25 cellular contexts compared by ENCODE assay signal in the genomic region with DNA sequence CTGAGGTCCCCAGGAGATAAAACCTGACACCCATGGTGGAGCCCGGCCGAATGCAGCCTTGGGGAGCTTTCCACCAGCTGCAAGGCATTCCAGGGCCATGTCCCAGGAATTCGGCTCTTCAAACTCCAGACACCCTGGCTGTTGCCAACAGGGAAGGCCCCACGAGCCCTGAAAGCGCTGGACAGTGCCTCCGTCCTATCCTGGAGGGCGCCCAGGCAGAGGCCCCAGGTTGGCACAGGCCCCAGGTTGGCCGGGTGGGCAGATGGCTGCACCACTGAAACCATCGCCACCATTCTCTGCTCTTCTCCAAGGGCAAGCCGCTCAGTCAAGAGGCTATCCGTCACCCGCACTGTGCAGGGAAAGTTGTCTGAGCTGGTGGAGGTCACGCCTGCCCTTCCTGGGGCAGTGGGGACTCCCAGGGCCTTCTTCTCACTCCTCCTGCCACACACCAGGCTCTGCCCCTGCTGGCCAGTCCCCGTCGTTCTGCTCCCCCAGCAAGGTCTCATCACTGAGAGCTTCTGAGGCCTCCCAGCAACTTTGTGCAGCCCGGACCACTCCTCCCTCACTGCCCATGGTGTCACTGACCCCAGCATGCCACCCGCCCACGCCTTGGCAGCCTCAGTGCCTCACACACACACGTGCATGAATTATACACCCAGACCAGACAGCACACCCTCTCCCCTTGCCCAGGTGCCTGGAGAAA. TPM values are rescaled to one million over a fixed set of nuclear protein-coding genes. Genes with fewer than 3 reads are reported as not detected.
DNase-seq lines count a peak whose midpoint lies in the region; ATAC-seq, FAIRE-seq and TF ChIP-seq lines count a peak whose summit lies in the region.
"Had no signal": no experiment of that assay in that cellular context is flagged by ENCODE, and none has a peak within 500 bp of the region (broad histone marks: within the 10 kb centered on the region; RNA-seq: fewer than 3 reads in every experiment).

No MANE protein-coding gene starts in this region.

- H3K27me3 ChIP-seq in upper lobe of right lung (no peaks in the 10 kb centered on the region), ascending aorta (no peaks in the 10 kb centered on the region)
- H3K27me3 ChIP-seq: Peyer's patch, SJCRH30 had no signal

- H3K9me3 ChIP-seq in kidney (ENCODE audit: control insufficient read depth in 1 of 2, low read length in 2 of 2) (peaks cover 5 to 23% of the 10 kb centered on the region in 2 donors), upper lobe of right lung (peaks cover 18% of the 10 kb centered on the region), ascending aorta (peaks cover 14 to 24% of the 10 kb centered on the region in 2 donors)
- H3K9me3 ChIP-seq: SJCRH30 had no signal

- ATAC-seq in Right ventricle myocardium superior (ENCODE audit: poor library complexity) (no peak), left cardiac atrium (no peak), omental fat pad (ENCODE audit: low FRiP score) (peak; percentile 46), upper lobe of right lung (no peak)
- ATAC-seq: SK-N-SH treated with all-trans-retinoic acid at 6 μM for 48 hours had no signal

- TF ChIP-seq CTCF in kidney (IDR thresholded peaks at IDR 0.05; ENCODE audit: borderline replicate concordance, extremely low read depth, insufficient read depth) (no peak), omental fat pad (IDR thresholded peaks at IDR 0.05) (no peak), upper lobe of right lung (IDR thresholded peaks at IDR 0.05) (no peak), ascending aorta (IDR thresholded peaks at IDR 0.05) (no peak)

- H3K4me1 ChIP-seq in kidney (ENCODE audit: control insufficient read depth in 1 of 2, insufficient read depth in 1 of 2, low read depth in 1 of 2, low read length in 2 of 2) (no peaks in the 10 kb centered on the region), upper lobe of right lung (no peaks in the 10 kb centered on the region), ascending aorta (no peaks in the 10 kb centered on the region)
- H3K4me1 ChIP-seq: Peyer's patch, SJCRH30 had no signal

- intact Hi-C loops in Right ventricle myocardium superior (cut with DNase I) = no loop called here
- intact Hi-C loops in left cardiac atrium (cut with DNase I) = no loop called here
- intact Hi-C loops in kidney (cut with DNase I) = no loop called here
- intact Hi-C loops in upper lobe of right lung (cut with DNase I) = no loop called here
- intact Hi-C loops in ascending aorta (cut with DNase I) = no loop called here

- no peak overlapping the region for H3K27ac ChIP-seq in kidney (ENCODE audit: low read depth in 2 of 2, low read length in 2 of 2)
- H3K27ac ChIP-seq in upper lobe of right lung = no peak overlapping the region
- no peak overlapping the region for H3K27ac ChIP-seq in ascending aorta
- H3K27ac ChIP-seq: GM23248, Peyer's patch, SJCRH30 had no signal

- no peak overlapping the region for H3K9ac ChIP-seq in kidney (ENCODE audit: low read length in 2 of 2)
- H3K9ac ChIP-seq: GM23248 had no signal

- H3K4me3 ChIP-seq in kidney (ENCODE audit: low read length in 2 of 2) (no peak overlapping the region), upper lobe of right lung (no peak overlapping the region), ascending aorta (no peak overlapping the region)
- H3K4me3 ChIP-seq: GM23248, Peyer's patch, SJCRH30 had no signal

- H3K36me3 ChIP-seq in kidney (ENCODE audit: control insufficient read depth in 1 of 2, insufficient read depth in 2 of 2, low read length in 2 of 2) (no peaks in the 10 kb centered on the region), upper lobe of right lung (no peaks in the 10 kb centered on the region), ascending aorta (no peaks in the 10 kb centered on the region)
- H3K36me3 ChIP-seq: Peyer's patch, SJCRH30 had no signal

- FAIRE-seq in kidney (lab: Jason Lieb, UNC) = no peak
- FAIRE-seq: HTR-8/SVneo had no signal

- DNase-seq in Right ventricle myocardium superior (peak; percentile 17), left cardiac atrium (no peak), kidney (peak; percentile 54), omental fat pad (ENCODE audit: low spot score) (no peak), upper lobe of right lung (peak; percentile 52), H4 (ENCODE audit: low spot score) (no peak), ascending aorta (ENCODE audit: low spot score in 2 of 2) (no peak), medulla oblongata (ENCODE audit: extremely low spot score) (no peak)
- DNase-seq: 8988T, ACHN, GM23248, H9, KG1, MM.1S, NCI-H1694, NCI-H2081, NCI-H226, NCI-H510A, NCI-H69, SJCRH30 had no signal

RNA-seq across cellular contexts. Expression of a gene that starts 21.2 kb away (rescaled TPM):
- total RNA-seq in Right ventricle myocardium superior (not detected), left cardiac atrium (under 1 TPM in 1 of 2 donors, not detected in 1; 0.06 TPM), kidney (0.54 TPM), omental fat pad (1 to 10 TPM in 1 of 4 donors, under 1 TPM in 3; 0.32 to 1.2 (median 0.55) TPM), upper lobe of right lung (0.52 TPM), ascending aorta (not detected)
- 0.09 TPM for polyA plus RNA-seq in kidney (ENCODE audit: insufficient read depth, low read depth, low replicate concordance)
- total RNA-seq in H4 (2014; rRNA removed; shearing (Covaris generic)) = not detected in 2 replicates
- total RNA-seq: GM23248, OCI-LY7 had no signal
- polyA plus RNA-seq: BJ, GM23248 had no signal

Comparison
In these comparisons a context has a peak if more than half of its experiments do, and no peak if none do; other contexts are left out.
1. DNase-seq: peak in Right ventricle myocardium superior (single experiment), kidney (single experiment) and upper lobe of right lung (single experiment); none in left cardiac atrium (single experiment), omental fat pad (single experiment), H4 (single experiment), ascending aorta (0 of 2) and medulla oblongata (single experiment).